ENCODE assay signal across 13 cellular contexts in genomic region chr9:36317766-36318165, GRCh38.
DNase-seq lines count a peak whose midpoint lies in the region; ATAC-seq lines count a peak whose summit lies in the region.
"Had no signal": no experiment of that assay in that cellular context is flagged by ENCODE, and none has a peak within 500 bp of the region (broad histone marks: within the 10 kb centered on the region; RNA-seq: fewer than 3 reads in every experiment).

No MANE protein-coding gene starts in this region.

- DNase-seq in COR-L47 (lab: John Stamatoyannopoulos, UW) (peak; percentile 18), NCI-H1105 treated with DMSO at 0.1 percent for 48 hours (lab: John Stamatoyannopoulos, UW) (peak; percentile 49), caudate nucleus (lab: John Stamatoyannopoulos, UW) (peak in 6 of 61 donors; percentile 6 to 45 (median 12)), medulla oblongata (ENCODE audit: extremely low spot score) (peak; percentile 42), NCI-H1417 treated with DMSO at 0.1 percent for 48 hours (lab: John Stamatoyannopoulos, UW) (no peak), HAP-1 (ENCODE audit: low spot score in 2 of 2) (no peak), foreskin melanocyte (no peak)
- DNase-seq: glutamatergic neuron, SK-N-SH had no signal

- peak overlapping the region; percentile 86 for H3K27ac ChIP-seq in caudate nucleus (ENCODE audit: low read depth, low read length)
- H3K27ac ChIP-seq: BLaER1, cardiac muscle cell had no signal

- no peaks in the 10 kb centered on the region for H3K36me3 ChIP-seq in HAP-1 (replicated peaks)
- H3K36me3 ChIP-seq: BLaER1, cardiac muscle cell had no signal

- no peaks in the 10 kb centered on the region for H3K27me3 ChIP-seq in HAP-1 (ENCODE audit: low read depth)
- H3K27me3 ChIP-seq: BLaER1, cardiac muscle cell had no signal

- in situ Hi-C loops in HAP-1 (cut with MboI; ENCODE audit: low sequenced_read_pairs), result no loop called here

- no peak overlapping the region for H3K4me3 ChIP-seq in HAP-1
- H3K4me3 ChIP-seq: BLaER1, cardiac muscle cell had no signal

- ATAC-seq in HG02973 (IDR thresholded peaks at IDR 0.05; ENCODE audit: unreplicated experiment), result no peak
- ATAC-seq: natural killer cell treated with Interleukin-12 subunit alpha and Interleukin-12 subunit beta and Interleukin-15 and Interleukin-18, amount 100 ng/mL, for 72 hours had no signal

- no peaks in the 10 kb centered on the region for H3K9me3 ChIP-seq in HAP-1
- H3K9me3 ChIP-seq: SK-N-SH had no signal

- peaks cover 3% of the 10 kb centered on the region for H3K4me1 ChIP-seq in HAP-1

Comparison
In these comparisons a context has a peak if more than half of its experiments do, and no peak if none do; other contexts are left out.
1. DNase-seq: peak in COR-L47 (single experiment), NCI-H1105 treated with DMSO at 0.1 percent for 48 hours (single experiment) and medulla oblongata (single experiment); none in NCI-H1417 treated with DMSO at 0.1 percent for 48 hours (single experiment), HAP-1 (0 of 2) and foreskin melanocyte (single experiment).